Comparison of ENCODE assay signal across 8 cellular contexts in genomic region chr13:40069173-40070044, GRCh38.
DNase-seq lines count a peak whose midpoint lies in the region; ATAC-seq, FAIRE-seq and TF ChIP-seq lines count a peak whose summit lies in the region.

No MANE protein-coding gene starts in this region.

- H3K27me3 ChIP-seq in GM23248 (replicated peaks; ENCODE audit: insufficient read depth) = peaks cover 12% of the 10 kb centered on the region
- H3K27me3 ChIP-seq in HepG2 (ENCODE audit: control insufficient read depth in 1 of 2, insufficient read depth in 2 of 2, low read length in 2 of 2) = no peaks in the 10 kb centered on the region

- H3K4me3 Mint-ChIP-seq in Calu3 (ENCODE audit: low read depth, unreplicated experiment) = no peak overlapping the region

- TF ChIP-seq EP300 in HepG2 (IDR thresholded peaks at IDR 0.05; ENCODE audit: low read depth in 2 of 2, low read length in 2 of 2) (no peak), HepG2 (CRISPR knock-in tag; IDR thresholded peaks at IDR 0.05; ENCODE audit: borderline replicate concordance) (no peak)

- no peak overlapping the region for H3K9ac ChIP-seq in GM23248
- no peak overlapping the region for H3K9ac ChIP-seq in HepG2 (ENCODE audit: insufficient read depth, low read depth, low read length)

- H3K9me3 Mint-ChIP-seq in Calu3 (ENCODE audit: low read depth, unreplicated experiment) = no peaks in the 10 kb centered on the region

- FAIRE-seq in HepG2 (lab: Jason Lieb, UNC) = no peak

- H3K4me2 ChIP-seq in GM23248 (ENCODE audit: unreplicated experiment) (peak overlapping the region; percentile 54), HepG2 (ENCODE audit: low read depth, low read length) (peak overlapping the region; percentile 1; the same call in 1 of the 2 replicates)

- peaks cover 5% of the 10 kb centered on the region; the same call in 1 of the 2 replicates for H3F3A ChIP-seq in GM23248 (ENCODE audit: insufficient read depth)

- peaks cover 4% of the 10 kb centered on the region for H3K4me1 Mint-ChIP-seq in Calu3 (ENCODE audit: low read depth, unreplicated experiment)

- H4K20me1 ChIP-seq in GM23248 (ENCODE audit: insufficient read depth) (no peaks in the 10 kb centered on the region), HepG2 (ENCODE audit: insufficient read depth, low read length) (no peaks in the 10 kb centered on the region)

- peak; percentile 67 for DNase-seq in Calu3
- DNase-seq in GM23248 = peak; percentile 75
- peak; percentile 88 for DNase-seq in NCI-H1694 treated with DMSO at 0.1 percent for 48 hours (lab: John Stamatoyannopoulos, UW)
- DNase-seq in activated CD4-positive, alpha-beta T cell treated with anti-CD3 and anti-CD28 coated beads for 4 hours = peak; percentile 72 to 78
- DNase-seq in choroid plexus epithelial cell (ENCODE audit: low read depth) = peak; percentile 90
- peak; percentile 67 for DNase-seq in HepG2 (ENCODE audit: low spot score)
- DNase-seq in stimulated activated CD4-positive, alpha-beta T cell treated with anti-CD3 and anti-CD28 coated beads, Interleukin-4, amount 100 ng/mL, for 48 hours (ENCODE audit: low read depth in 2 of 2) = peak; percentile 56 to 69

- H3K9me3 ChIP-seq in GM23248 (ENCODE audit: low read depth) = no peaks in the 10 kb centered on the region
- no peaks in the 10 kb centered on the region for H3K9me3 ChIP-seq in HepG2 (ENCODE audit: low read length)

- H3K79me2 ChIP-seq in GM23248 (ENCODE audit: insufficient read depth) = no peaks in the 10 kb centered on the region
- no peaks in the 10 kb centered on the region for H3K79me2 ChIP-seq in HepG2 (ENCODE audit: insufficient read depth, low read length)

- BruUV-seq in Calu3 (replicated peaks; lab: Mats Ljungman, UMichigan) (no TSS peak), HepG2 (replicated peaks; lab: Mats Ljungman, UMichigan) (no TSS peak)

- no peak for TF ChIP-seq POLR2A in HepG2 (IDR thresholded peaks at IDR 0.05; ENCODE audit: insufficient read depth in 1 of 2, low read depth in 2 of 2, low read length in 2 of 2)

- H3K9me2 ChIP-seq in GM23248 (ENCODE audit: insufficient read depth) = no peaks in the 10 kb centered on the region

- peak overlapping the region; percentile 20; the same call in 1 of the 2 replicates for H3K4me3 ChIP-seq in GM23248
- H3K4me3 ChIP-seq in choroid plexus epithelial cell (ENCODE audit: low read depth, low read length) = no peak overlapping the region
- no peak overlapping the region for H3K4me3 ChIP-seq in HepG2 (replicated peaks in 1 of 3; ENCODE audit: insufficient read depth in 1 of 3, low read depth in 2 of 3, low read length in 3 of 3)

- peaks cover 12% of the 10 kb centered on the region for H3K4me1 ChIP-seq in GM23248 (ENCODE audit: insufficient read depth)
- H3K4me1 ChIP-seq in HepG2 (ENCODE audit: insufficient read depth, low read length) = peaks cover 69% of the 10 kb centered on the region

- no peak for TF ChIP-seq CTCF in Calu3 (IDR thresholded peaks at IDR 0.05; ENCODE audit: unreplicated experiment)
- peak; percentile 96 for TF ChIP-seq CTCF in choroid plexus epithelial cell (conservative IDR thresholded peaks at IDR 0.05; ENCODE audit: low read depth, low read length)
- peak; percentile 85 for TF ChIP-seq CTCF in HepG2 (CRISPR knock-in tag; IDR thresholded peaks at IDR 0.05)

- WGBS in GM23248 (ENCODE audit: low coverage in 1 of 2, low lambda C conversion rate in 2 of 2, missing lambda C conversion rate in 2 of 2), 2 experiments = 13 to 14% methylated on average over 11 of the region's 11 CpGs
- 23% methylated on average over 11 of the region's 11 CpGs for WGBS in HepG2 (ENCODE audit: low lambda C conversion rate)

- POLR2A ChIA-PET in HepG2 (lab: Yijun Ruan, JAX) = interaction anchor here (0.6 to 1.1 kb wide), 3 partner anchors 45 to 613 kb away, joined by 3 read pairs; no protein-coding TSS in a partner anchor

- H2AFZ ChIP-seq in GM23248 (peak overlapping the region; percentile 3; the same call in 1 of the 2 replicates), HepG2 (ENCODE audit: low read length) (no peak overlapping the region)

- H3K36me3 ChIP-seq in GM23248 (ENCODE audit: low read depth) (no peaks in the 10 kb centered on the region), HepG2 (replicated peaks in 1 of 2; ENCODE audit: control insufficient read depth in 1 of 2, insufficient read depth in 2 of 2, low read length in 2 of 2) (no peaks in the 10 kb centered on the region)

- H3K27ac ChIP-seq in GM23248 (no peak overlapping the region), HepG2 (ENCODE audit: extremely low read length, insufficient read depth, low read length) (no peak overlapping the region)

- intact Hi-C loops in Calu3 (cut with micrococcal nuclease; ENCODE audit: unreplicated experiment) (loop anchor here (5.0 kb wide), 1 partner anchor 263 kb away; no protein-coding TSS in a partner anchor), HepG2 (cut with micrococcal nuclease; ENCODE audit: unreplicated experiment) (loop anchor here (1.0 to 5.0 kb wide), 3 partner anchors 333 to 614 kb away; no protein-coding TSS in a partner anchor)

- no peaks in the 10 kb centered on the region for H3K36me3 Mint-ChIP-seq in Calu3 (ENCODE audit: insufficient read depth, unreplicated experiment)

- H3K27ac Mint-ChIP-seq in Calu3 (ENCODE audit: unreplicated experiment) = no peak overlapping the region

- no peaks in the 10 kb centered on the region for H3K27me3 Mint-ChIP-seq in Calu3 (ENCODE audit: unreplicated experiment)

- peak; percentile 75 for ATAC-seq in HepG2
- ATAC-seq in HG03196 (IDR thresholded peaks at IDR 0.05; ENCODE audit: unreplicated experiment) = no peak

- peak; percentile 60; the same call in 1 of the 2 replicates for TF ChIP-seq RAD21 in HepG2 (CRISPR knock-in tag; IDR thresholded peaks at IDR 0.05)

- CTCF ChIA-PET in Calu3 (lab: Charles Lee) (interaction anchor here (0.8 to 1.0 kb wide), 3 partner anchors 40 to 138 kb away, joined by 3 to 4 read pairs (median 3); no protein-coding TSS in a partner anchor), HepG2 (lab: Yijun Ruan, JAX; ENCODE audit: low intra/inter-chr PET ratio, low total read pairs) (interaction anchor here (1.6 kb wide), 1 partner anchor 614 kb away, joined by 19 read pairs; no protein-coding TSS in a partner anchor)

- in situ Hi-C loops in GM23248 (cut with MboI) = loop anchor here (10.0 kb wide), 1 partner anchor 605 kb away; no protein-coding TSS in a partner anchor
- in situ Hi-C loops in HepG2 (cut with HindIII; ENCODE audit: extremely low pct_ligation_motif_present, low pct_unique_long_range_greater_than_20kb) = loop anchor here (5.0 kb wide), 1 partner anchor 613 kb away; no protein-coding TSS in a partner anchor

TF ChIP-seq in HepG2, 621 proteins besides CTCF, POLR2A, EP300 and RAD21 (continues in another document):
- peak; percentile 34; the same call in 1 of the 2 replicates for TF ChIP-seq HDAC2 (CRISPR knock-in tag; IDR thresholded peaks at IDR 0.05)
- no peak for TF ChIP-seq ARID5B (CRISPR knock-in tag; IDR thresholded peaks at IDR 0.05)
- TF ChIP-seq UBTF (CRISPR knock-in tag; IDR thresholded peaks at IDR 0.05) = no peak
- peak; percentile 37; the same call in 1 of the 2 replicates for TF ChIP-seq ELF3 (CRISPR knock-in tag; IDR thresholded peaks at IDR 0.05)
- no peak for TF ChIP-seq SAFB2 (CRISPR knock-in tag; IDR thresholded peaks at IDR 0.05; ENCODE audit: borderline replicate concordance, low read depth)
- peak; percentile 88 for TF ChIP-seq SMC3 (IDR thresholded peaks at IDR 0.05; ENCODE audit: low read length)
- TF ChIP-seq CENPBD1 (CRISPR knock-in tag; IDR thresholded peaks at IDR 0.05; ENCODE audit: borderline replicate concordance, low read depth) = no peak
